In genomic region chr15:33559207-33559890, GRCh38 we compare ENCODE assay signal across 19 cellular contexts.
A peak's percentile ranks its signal among the peaks of the same experiment; 100 is the strongest.
DNase-seq lines count a peak whose midpoint lies in the region; FAIRE-seq and TF ChIP-seq lines count a peak whose summit lies in the region.
"Had no signal": no experiment of that assay in that cellular context is flagged by ENCODE, and none has a peak within 500 bp of the region (broad histone marks: within the 10 kb centered on the region; RNA-seq: fewer than 3 reads in every experiment).

No MANE protein-coding gene starts in this region.

- intact Hi-C loops in posterior cingulate gyrus (cut with DNase I) = no loop called here

- H3K4me1 Mint-ChIP-seq in endodermal cell = peaks cover 27% of the 10 kb centered on the region

- H3K4me3 ChIP-seq in HUES6 (ENCODE audit: low read depth, low read length) (peak overlapping the region; percentile 19; the same call in 1 of the 2 replicates), endodermal cell (ENCODE audit: low read length) (peak overlapping the region; percentile 16)

- peak overlapping the region; percentile 44 for H3K9ac ChIP-seq in HUES6 (ENCODE audit: low read length)
- H3K9ac ChIP-seq in endodermal cell (ENCODE audit: extremely low read depth, low read length, poor library complexity, severe bottlenecking) = no peak overlapping the region

- peaks cover 34% of the 10 kb centered on the region for H3K4me1 ChIP-seq in HUES6 (ENCODE audit: control insufficient read depth, insufficient read depth, low read length)
- H3K4me1 ChIP-seq in endodermal cell (ENCODE audit: control insufficient read depth, insufficient read depth, low read length) = peaks cover 4% of the 10 kb centered on the region
- H3K4me1 ChIP-seq: Caco-2 had no signal

- H3K9me3 ChIP-seq in HUES6 (ENCODE audit: control insufficient read depth, insufficient read depth, low read depth, low read length) (no peaks in the 10 kb centered on the region), endodermal cell (ENCODE audit: control insufficient read depth, low read length) (no peaks in the 10 kb centered on the region)
- H3K9me3 ChIP-seq: Caco-2 had no signal

- no peaks in the 10 kb centered on the region for H3K36me3 Mint-ChIP-seq in endodermal cell (ENCODE audit: low read depth)

- DNase-seq in ELF-1 (ENCODE audit: low read depth, low spot score) (peak; percentile 50), endodermal cell (peak; percentile 73), iPS-NIHi7 (ENCODE audit: extremely low spot score) (peak; percentile 60), frontal cortex (ENCODE audit: low spot score in 2 of 2) (no peak), posterior cingulate gyrus (no peak), GM19238 (ENCODE audit: insufficient read length, low spot score) (no peak)
- DNase-seq in activated effector memory CD4-positive, alpha-beta T cell treated with anti-CD3 and anti-CD28 coated beads, Interleukin-2, amount 50 U/mL, for 16 hours = no peak
- DNase-seq: AML-193, Caco-2, DMS79, IMR-90, Kasumi-1, NCI-H1417, NCI-H1930, NCI-H2171 treated with DMSO at 0.1 percent for 48 hours, NCI-H510A treated with DMSO at 0.1 percent for 48 hours, Right ventricle myocardium superior had no signal

- H3K4me3 Mint-ChIP-seq in endodermal cell = no peak overlapping the region

- H3K27me3 Mint-ChIP-seq in endodermal cell (ENCODE audit: insufficient read depth) = no peaks in the 10 kb centered on the region

- no peak overlapping the region for H3K27ac Mint-ChIP-seq in endodermal cell

- no peak for FAIRE-seq in frontal cortex (lab: Jason Lieb, UNC)
- FAIRE-seq: G401.6 had no signal

- no peaks in the 10 kb centered on the region for H3K9me3 Mint-ChIP-seq in endodermal cell

- H3K27me3 ChIP-seq in HUES6 (ENCODE audit: control insufficient read depth, insufficient read depth, low read length) (no peaks in the 10 kb centered on the region), endodermal cell (ENCODE audit: control insufficient read depth, insufficient read depth, low read length, poor library complexity, severe bottlenecking) (no peaks in the 10 kb centered on the region)

- TF ChIP-seq CTCF in endodermal cell (conservative IDR thresholded peaks at IDR 0.05) = no peak

- WGBS in endodermal cell (ENCODE audit: insufficient coverage in 1 of 2, insufficient read length in 1 of 2), 2 experiments = 66 to 80% methylated on average over 1 to 3 of the region's 3 CpGs

- H3K36me3 ChIP-seq in HUES6 (ENCODE audit: control insufficient read depth, insufficient read depth, low read length) (no peaks in the 10 kb centered on the region), endodermal cell (ENCODE audit: control insufficient read depth, insufficient read depth, low read length) (no peaks in the 10 kb centered on the region)

- H3K27ac ChIP-seq in HUES6 (ENCODE audit: low read depth, low read length) (no peak overlapping the region), endodermal cell (ENCODE audit: low read depth, low read length) (no peak overlapping the region)

Comparison
In these comparisons a context has a peak if more than half of its experiments do, and no peak if none do; other contexts are left out.
1. DNase-seq: peak in ELF-1 (single experiment), endodermal cell (single experiment) and iPS-NIHi7 (single experiment); none in frontal cortex (0 of 2), posterior cingulate gyrus (0 of 10), GM19238 (single experiment) and activated effector memory CD4-positive, alpha-beta T cell treated with anti-CD3 and anti-CD28 coated beads, Interleukin-2, amount 50 U/mL, for 16 hours (single experiment).